In the genomic region with DNA sequence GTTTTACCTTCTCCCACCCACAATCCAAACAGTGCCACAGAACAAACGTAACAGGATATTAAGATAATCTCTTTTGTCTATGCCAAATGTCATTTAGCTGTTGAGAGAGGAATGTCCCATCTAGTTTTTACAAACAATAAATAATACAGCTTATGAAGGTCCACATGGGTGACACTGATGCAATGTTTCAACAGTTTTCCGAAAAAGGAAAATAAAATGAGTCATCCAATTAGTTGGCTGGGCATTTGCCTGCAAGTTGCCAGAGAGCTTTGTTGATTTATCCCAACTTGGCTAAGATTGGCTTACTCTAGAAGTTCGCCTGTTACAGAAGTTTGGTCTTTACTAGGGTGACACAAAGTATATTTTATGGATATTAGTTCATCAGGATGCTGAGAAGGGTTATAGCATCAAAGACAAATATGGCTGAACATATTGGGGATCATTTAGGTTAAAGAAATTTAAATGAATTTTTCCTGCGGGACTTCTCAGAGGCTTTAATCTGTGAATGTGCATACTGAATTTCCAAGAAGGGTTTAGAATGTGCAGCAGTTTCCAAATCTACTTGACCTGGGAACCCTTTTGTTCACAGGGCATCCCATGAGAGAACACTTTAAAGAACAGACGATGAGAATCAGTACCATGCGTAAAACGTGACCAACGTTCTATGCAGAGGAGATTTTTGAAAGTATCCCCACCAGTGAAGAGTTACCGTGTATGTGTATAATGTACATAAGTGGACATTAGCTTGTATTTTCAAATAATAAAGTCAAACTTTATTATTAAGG, we compare ENCODE assay signal across 10 cellular contexts.
A peak's percentile ranks its signal among the peaks of the same experiment; 100 is the strongest.
DNase-seq lines count a peak whose midpoint lies in the region; ATAC-seq and TF ChIP-seq lines count a peak whose summit lies in the region.
"Had no signal": no experiment of that assay in that cellular context is flagged by ENCODE, and none has a peak within 500 bp of the region (broad histone marks: within the 10 kb centered on the region; RNA-seq: fewer than 3 reads in every experiment).

No MANE protein-coding gene starts in this region.

- POLR2A ChIA-PET in A673 (lab: Charles Lee; ENCODE audit: low non-redundant PET): no interaction called here

- intact Hi-C loops in A673 (cut with micrococcal nuclease; ENCODE audit: unreplicated experiment): no loop called here

- no peaks in the 10 kb centered on the region for H3K27me3 ChIP-seq in A673 (replicated peaks; ENCODE audit: insufficient read depth, low read depth, low read length, poor library complexity)

- H3K4me3 ChIP-seq in A673 (ENCODE audit: low read depth, low read length, poor library complexity, severe bottlenecking) (no peak overlapping the region), choroid plexus epithelial cell (ENCODE audit: low read depth, low read length) (no peak overlapping the region)

- no peaks in the 10 kb centered on the region for H3K36me3 ChIP-seq in A673 (ENCODE audit: insufficient read depth, low read length, poor library complexity, severe bottlenecking)

- TF ChIP-seq CTCF in A673 (conservative IDR thresholded peaks at IDR 0.05; ENCODE audit: low read depth, low read length): no peak
- TF ChIP-seq CTCF in choroid plexus epithelial cell (conservative IDR thresholded peaks at IDR 0.05; ENCODE audit: low read depth, low read length): no peak

- BruUV-seq in A673 (replicated peaks; lab: Mats Ljungman, UMichigan): no TSS peak

- CTCF ChIA-PET in A673 (lab: Charles Lee): no interaction called here

- H3K9me3 ChIP-seq in A673 (ENCODE audit: low read depth, low read length, poor library complexity, severe bottlenecking): no peaks in the 10 kb centered on the region

- H3K4me1 ChIP-seq in A673 (ENCODE audit: insufficient read depth, low read length, poor library complexity, severe bottlenecking): peaks cover 10% of the 10 kb centered on the region

- peak; percentile 59 for DNase-seq in A673 (ENCODE audit: low spot score)
- peak; percentile 79 for DNase-seq in LHCN-M2 (ENCODE audit: low read depth)
- DNase-seq in choroid plexus epithelial cell (ENCODE audit: low read depth): peak; percentile 87
- DNase-seq in left lobe of liver (ENCODE audit: low spot score): no peak
- DNase-seq in stimulated activated CD4-positive, alpha-beta T cell treated with anti-CD3 and anti-CD28 coated beads, Interleukin-4, amount 100 ng/mL, for 24 hours: no peak
- DNase-seq in COLO668 (lab: John Stamatoyannopoulos, UW; ENCODE audit: unreplicated experiment): no peak
- DNase-seq: activated naive CD4-positive, alpha-beta T cell; NCI-H1694 had no signal

- peak overlapping the region; percentile 58 for H3K27ac ChIP-seq in A673 (ENCODE audit: low read depth, low read length, poor library complexity, severe bottlenecking)

- ATAC-seq in left lobe of liver: peak; percentile 68
- ATAC-seq in GM18909 (IDR thresholded peaks at IDR 0.05; ENCODE audit: poor library complexity, unreplicated experiment): no peak
- no peak for ATAC-seq in GM18868 (IDR thresholded peaks at IDR 0.05; ENCODE audit: unreplicated experiment)

Comparison
In these comparisons a context has a peak if more than half of its experiments do, and no peak if none do; other contexts are left out.
1. DNase-seq: peak in A673 (single experiment), LHCN-M2 (single experiment) and choroid plexus epithelial cell (single experiment); none in left lobe of liver (single experiment), stimulated activated CD4-positive, alpha-beta T cell treated with anti-CD3 and anti-CD28 coated beads, Interleukin-4, amount 100 ng/mL, for 24 hours (single experiment) and COLO668 (single experiment).